ENCODE assay signal across 8 cellular contexts in the genomic region with DNA sequence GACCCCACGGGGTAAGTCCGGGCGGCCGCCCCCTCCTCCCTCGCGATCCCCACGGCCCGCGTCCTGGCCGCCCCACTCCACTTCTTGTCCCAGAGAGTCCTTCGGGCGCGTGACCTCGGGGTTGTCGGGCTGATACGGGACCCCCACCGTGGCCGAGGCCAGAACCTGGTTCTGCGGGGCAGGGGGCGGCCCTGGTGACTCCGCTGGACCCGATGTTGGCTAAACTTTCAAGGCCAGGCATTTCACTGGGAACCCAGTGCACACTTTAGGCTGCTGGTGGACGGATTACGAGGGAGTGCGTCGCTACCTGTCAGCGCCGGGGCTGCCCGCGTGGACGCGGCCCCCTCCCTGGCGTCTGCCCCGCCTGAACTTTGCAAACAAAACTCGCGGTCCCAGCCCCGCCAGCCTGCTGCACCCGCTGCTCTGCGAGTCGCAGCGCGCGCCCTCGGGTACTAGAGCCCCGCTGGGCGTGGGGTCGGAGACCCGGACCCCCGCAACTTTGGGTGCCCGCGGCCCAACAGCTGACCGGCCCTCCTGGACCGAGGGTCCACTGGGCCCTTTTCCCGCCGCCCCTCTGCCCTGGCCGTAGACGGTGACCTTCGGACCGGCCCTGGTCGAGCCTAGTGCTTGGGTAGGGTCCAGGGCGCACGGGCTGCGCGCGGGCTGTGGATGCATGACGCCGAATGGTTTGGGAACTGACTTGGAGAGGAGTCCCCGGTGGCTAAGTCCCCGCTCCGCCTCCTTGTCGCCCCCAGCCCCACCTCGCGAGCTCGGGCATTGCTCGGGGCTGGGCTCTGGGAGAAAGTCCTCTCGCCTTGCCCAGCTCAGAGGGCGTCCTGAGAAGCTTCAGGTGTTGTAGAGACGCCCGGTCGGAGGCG. TPM values are rescaled to one million over a fixed set of nuclear protein-coding genes. Genes with fewer than 3 reads are reported as not detected.
A peak's percentile ranks its signal among the peaks of the same experiment; 100 is the strongest.
DNase-seq lines count a peak whose midpoint lies in the region; ATAC-seq and TF ChIP-seq lines count a peak whose summit lies in the region.

No MANE protein-coding gene starts in this region.

- WGBS in heart right ventricle, 2 donors, result 3 to 4% methylated on average over 77 to 81 of the region's 81 CpGs
- WGBS in psoas muscle, 3 donors, result 3 to 9% (median 6%) methylated on average over 76 to 81 of the region's 81 CpGs

- H3K4me1 ChIP-seq in heart right ventricle (peaks cover 0 to 72% (median 43%) of the 10 kb centered on the region in 9 donors), psoas muscle (no peaks in the 10 kb centered on the region)

- H3K9me3 ChIP-seq in heart right ventricle (no peaks in the 10 kb centered on the region), psoas muscle (no peaks in the 10 kb centered on the region)

- H3K27me3 ChIP-seq in heart right ventricle (peaks cover 0 to 4% (median 0%) of the 10 kb centered on the region in 7 donors), psoas muscle (ENCODE audit: insufficient read depth in 3 of 3, low read length in 2 of 3) (peaks cover 0 to 16% (median 9%) of the 10 kb centered on the region in 3 donors)

- ATAC-seq in GM18909 (IDR thresholded peaks at IDR 0.05; ENCODE audit: poor library complexity, unreplicated experiment) (peak; percentile 27), HG03457 (IDR thresholded peaks at IDR 0.05; ENCODE audit: unreplicated experiment) (peak; percentile 16), heart right ventricle (peak; percentile 28 to 61 (median 42)), psoas muscle (peak in 3 of 4 donors; percentile 25 to 47 (median 30))

- H3K27ac ChIP-seq in heart right ventricle, result peak overlapping the region; percentile 64 to 98 (median 93)
- H3K27ac ChIP-seq in psoas muscle, result peak overlapping the region; percentile 68

- TF ChIP-seq CTCF in heart right ventricle (IDR thresholded peaks at IDR 0.05) (no peak), psoas muscle (IDR thresholded peaks at IDR 0.05) (no peak)

- intact Hi-C loops in heart right ventricle (cut with DNase I) (loop anchor here in 4 of 10 donors (2.0 to 5.0 kb wide), 3 partner anchors 27 to 57 kb away; no protein-coding TSS in a partner anchor), psoas muscle (cut with DNase I) (no loop called here)

- H3K36me3 ChIP-seq in heart right ventricle, result no peaks in the 10 kb centered on the region
- H3K36me3 ChIP-seq in psoas muscle (ENCODE audit: insufficient read depth in 1 of 2, low read depth in 1 of 2), result no peaks in the 10 kb centered on the region

- peak; percentile 8 for DNase-seq in activated effector memory CD4-positive, alpha-beta T cell treated with Interleukin-2 at 50 U/mL for 16 hours
- no peak for DNase-seq in heart right ventricle
- no peak for DNase-seq in psoas muscle
- DNase-seq in NCI-H2081 (lab: John Stamatoyannopoulos, UW), result no peak
- no peak for DNase-seq in NCI-H128 (lab: John Stamatoyannopoulos, UW; ENCODE audit: unreplicated experiment)
- no peak for DNase-seq in NCI-H2171 treated with DMSO at 0.1 percent for 48 hours (lab: John Stamatoyannopoulos, UW)

- peak overlapping the region; percentile 54 to 97 (median 80) for H3K4me3 ChIP-seq in heart right ventricle
- H3K4me3 ChIP-seq in psoas muscle, result peak overlapping the region; percentile 74

RNA-seq across cellular contexts. Expression of gene RIN3, which starts 0.6 kb away (rescaled TPM):
- total RNA-seq in heart right ventricle (10 to 100 TPM in 8 of 10 donors, 1 to 10 TPM in 2; 9.4 to 24.0 (median 12.7) TPM), psoas muscle (1 to 10 TPM; 3.8 to 8.7 (median 5.1) TPM)
- polyA plus RNA-seq in heart right ventricle (1 to 10 TPM; 7.2 to 9.0 TPM), psoas muscle (1 to 10 TPM; 1.2 to 2.9 (median 1.5) TPM)
